ENCODE assay signal across 18 cellular contexts in genomic region chrX:112768563-112768962, GRCh38.
DNase-seq lines count a peak whose midpoint lies in the region; ATAC-seq and TF ChIP-seq lines count a peak whose summit lies in the region.
"Had no signal": no experiment of that assay in that cellular context is flagged by ENCODE, and none has a peak within 500 bp of the region (broad histone marks: within the 10 kb centered on the region; RNA-seq: fewer than 3 reads in every experiment).

No MANE protein-coding gene starts in this region.

- peaks cover 0 to 5% (median 4%) of the 10 kb centered on the region in 3 donors for H3K4me1 ChIP-seq in skeletal muscle tissue (ENCODE audit: control insufficient read depth in 3 of 3, insufficient read depth in 3 of 3, low read length in 3 of 3)

- TF ChIP-seq CTCF in omental fat pad (IDR thresholded peaks at IDR 0.05) = no peak

- H3K4me3 ChIP-seq in skeletal muscle tissue (ENCODE audit: low read length in 3 of 3) = no peak overlapping the region
- H3K4me3 ChIP-seq: BLaER1 treated with 17β-estradiol and CSF1 and Interleukin-3, amounts not matched to agents 10 nM and 100 nM; GM23338 had no signal

- no peak for ATAC-seq in omental fat pad (ENCODE audit: low FRiP score)
- no peak for ATAC-seq in GM21825 (IDR thresholded peaks at IDR 0.05; ENCODE audit: unreplicated experiment)
- no peak for ATAC-seq in left cardiac atrium
- ATAC-seq: CD8-positive, alpha-beta T cell; GM23338; HCT116; HepG2 had no signal

- intact Hi-C loops in left cardiac atrium (cut with DNase I) = no loop called here

- H3K9me3 ChIP-seq in skeletal muscle tissue (ENCODE audit: control insufficient read depth in 3 of 3, low read length in 3 of 3) = no peaks in the 10 kb centered on the region

- DNase-seq in H4 (ENCODE audit: low spot score) (peak; percentile 4), myocyte (ENCODE audit: low read depth) (peak; percentile 9), omental fat pad (ENCODE audit: low spot score) (no peak), left cardiac atrium (no peak)
- DNase-seq: ACHN; Calu3; CD8-positive, alpha-beta T cell; DMS79 treated with DMSO at 0.1 percent for 48 hours; GF-D8; H7; HFFc6; KBM-7 had no signal

- H3K9ac ChIP-seq in skeletal muscle tissue (ENCODE audit: low read depth in 1 of 3, low read length in 3 of 3) = no peak overlapping the region
- H3K9ac ChIP-seq: BLaER1 treated with 17β-estradiol and CSF1 and Interleukin-3, amounts not matched to agents 10 nM and 100 nM had no signal

- H3K27ac ChIP-seq in skeletal muscle tissue (ENCODE audit: low read depth, low read length) = peak overlapping the region; percentile 68
- H3K27ac ChIP-seq: BLaER1 treated with 17β-estradiol and CSF1 and Interleukin-3, amounts not matched to agents 10 nM and 100 nM had no signal

- no peaks in the 10 kb centered on the region for H3K36me3 ChIP-seq in skeletal muscle tissue (ENCODE audit: control insufficient read depth in 3 of 3, insufficient read depth in 3 of 3, low read length in 3 of 3)
- H3K36me3 ChIP-seq: BLaER1 treated with 17β-estradiol and CSF1 and Interleukin-3, amounts not matched to agents 10 nM and 100 nM had no signal

- no peaks in the 10 kb centered on the region for H3K27me3 ChIP-seq in skeletal muscle tissue (ENCODE audit: control insufficient read depth in 3 of 3, insufficient read depth in 3 of 3, low read length in 3 of 3)

Comparison
In these comparisons a context has a peak if more than half of its experiments do, and no peak if none do; other contexts are left out.
1. DNase-seq: peak in H4 (single experiment) and myocyte (single experiment); none in omental fat pad (single experiment) and left cardiac atrium (single experiment).